Comparison of ENCODE assay signal across 32 cellular contexts in genomic region chr5:102451082-102451481, GRCh38. TPM values are rescaled to one million over a fixed set of nuclear protein-coding genes. Genes with fewer than 3 reads are reported as not detected.
"Had no signal": no experiment of that assay in that cellular context is flagged by ENCODE, and none has a peak within 500 bp of the region (broad histone marks: within the 10 kb centered on the region; RNA-seq: fewer than 3 reads in every experiment).

No MANE protein-coding gene starts in this region.

- H3K27me3 ChIP-seq: foreskin keratinocyte, heart right ventricle, left lung, sigmoid colon, spleen, tibial nerve, upper lobe of left lung had no signal

- H3K27ac ChIP-seq: dorsolateral prefrontal cortex, epithelial cell of prostate, foreskin keratinocyte, heart right ventricle, left lung, psoas muscle, sigmoid colon, spleen, thoracic aorta, tibial nerve, upper lobe of left lung had no signal

- DNase-seq: dorsolateral prefrontal cortex; effector CD8-positive, alpha-beta T cell; glutamatergic neuron; heart right ventricle; hippocampal formation; left cardiac atrium; mesenchymal stem cell; naive B cell; nephron progenitor cell; nucleus accumbens; psoas muscle; stimulated activated CD4-positive, alpha-beta T cell treated with anti-CD3 and anti-CD28 coated beads, Interleukin-2, amount 100 ng/mL, for 48 hours; stimulated activated naive CD4-positive, alpha-beta T cell; upper lobe of left lung had no signal

- H3K36me3 ChIP-seq: heart right ventricle, left lung, sigmoid colon, spleen, thoracic aorta, tibial nerve, upper lobe of left lung had no signal

- H3K4me3 ChIP-seq: dorsolateral prefrontal cortex, heart right ventricle, left lung, mucosa of descending colon, psoas muscle, sigmoid colon, spleen, thoracic aorta, tibial nerve, upper lobe of left lung had no signal

- H3K4me1 ChIP-seq: heart right ventricle, left lung, psoas muscle, sigmoid colon, spleen, tibial nerve, upper lobe of left lung had no signal

- FAIRE-seq: colon, islet of Langerhans, urothelium cell line had no signal

- ATAC-seq: esophagus mucosa, foreskin keratinocyte, heart right ventricle, left cardiac atrium, left lung, mucosa of descending colon, psoas muscle had no signal

- H3K9me3 ChIP-seq: mucosa of descending colon, psoas muscle, thoracic aorta, tibial nerve, upper lobe of left lung had no signal

RNA-seq across cellular contexts. Expression of gene SLCO6A1, which starts 47.7 kb away (rescaled TPM):
- total RNA-seq: cerebellum, dorsolateral prefrontal cortex, esophagus mucosa, fibroblast of lung, foreskin keratinocyte, heart right ventricle, kidney epithelial cell, left cardiac atrium, left lung, lower leg skin, lung microvascular endothelial cell, mucosa of descending colon, psoas muscle, right cardiac atrium, sigmoid colon, spleen, thoracic aorta, tibial nerve, upper lobe of left lung had no signal
- polyA plus RNA-seq: fibroblast of lung, foreskin keratinocyte, heart right ventricle, psoas muscle, right cardiac atrium, sigmoid colon, spleen had no signal
